ENCODE assay signal across 8 cellular contexts in genomic region chr2:121530210-121530562, GRCh38.
DNase-seq lines count a peak whose midpoint lies in the region; ATAC-seq and TF ChIP-seq lines count a peak whose summit lies in the region.

No MANE protein-coding gene starts in this region.

- peak; percentile 61 for ATAC-seq in GM18498 (IDR thresholded peaks at IDR 0.05; ENCODE audit: unreplicated experiment)
- ATAC-seq in HG02852 (IDR thresholded peaks at IDR 0.05; ENCODE audit: unreplicated experiment): peak; percentile 56

- H3K9me3 ChIP-seq in iPS DF 6.9 (ENCODE audit: control insufficient read depth, insufficient read depth, low read length): no peaks in the 10 kb centered on the region

- no CpG with 5 or more reads among the region's 24 CpGs for whole genome bisulfite sequencing in iPS DF 6.9 (ENCODE audit: insufficient coverage, insufficient read length)

- no peaks in the 10 kb centered on the region; the same call in 1 of the 2 replicates for H3K36me3 ChIP-seq in iPS DF 6.9 (ENCODE audit: control insufficient read depth, insufficient read depth, low read length)

- TF ChIP-seq CTCF in AG09319 (IDR thresholded peaks at IDR 0.05; ENCODE audit: low read depth, low read length): no peak

- H3K4me3 ChIP-seq in iPS DF 6.9 (ENCODE audit: low read length) (peak overlapping the region; percentile 53; the same call in 1 of the 2 replicates), skeletal muscle cell (ENCODE audit: low read depth, low read length) (peak overlapping the region; percentile 78)

- H3K27me3 ChIP-seq in iPS DF 6.9 (ENCODE audit: control insufficient read depth, insufficient read depth, low read length): no peaks in the 10 kb centered on the region

- peaks cover 3% of the 10 kb centered on the region; the same call in 1 of the 2 replicates for H3K4me1 ChIP-seq in iPS DF 6.9 (ENCODE audit: control insufficient read depth, insufficient read depth, low read length)

- no peak overlapping the region for H3K27ac ChIP-seq in iPS DF 6.9 (ENCODE audit: low read length)

- peak; percentile 22 for DNase-seq in AG09319 (ENCODE audit: extremely low read depth, low read depth)
- DNase-seq in NCI-H345 (lab: John Stamatoyannopoulos, UW): peak; percentile 75
- peak in 34 of 56 donors; percentile 49 to 82 (median 71) for DNase-seq in amygdala (lab: John Stamatoyannopoulos, UW)
- DNase-seq in iPS DF 6.9 (ENCODE audit: low read depth, low spot score): peak; percentile 39
- DNase-seq in skeletal muscle cell (ENCODE audit: low read depth): peak; percentile 27
- DNase-seq in KG1 (lab: John Stamatoyannopoulos, UW): no peak
